ENCODE assay signal across 8 cellular contexts in genomic region chr17:75271233-75271954, GRCh38. TPM values are rescaled to one million over a fixed set of nuclear protein-coding genes. Genes with fewer than 3 reads are reported as not detected.
DNase-seq lines count a peak whose midpoint lies in the region; ATAC-seq and TF ChIP-seq lines count a peak whose summit lies in the region.

No MANE protein-coding gene starts in this region.

- TF ChIP-seq POLR2A in Peyer's patch (IDR thresholded peaks at IDR 0.05) = peak in 1 of 2 donors; percentile 41

- H3K4me1 Mint-ChIP-seq in activated T-helper 2 cell treated with anti-CD3 and anti-CD28 coated beads, Interferon-gamma antibody, Interleukin-2, Interleukin-4, amounts not matched to agents 10 μg/mL and 5 μg/mL and 100 μg/mL, durations not matched to agents 14 hours and 24 hours and 36 hours (ENCODE audit: low read depth) = peaks cover 33% of the 10 kb centered on the region

- H3K36me3 ChIP-seq in Peyer's patch = peaks cover 0 to 8% (median 0%) of the 10 kb centered on the region in 3 donors
- H3K36me3 ChIP-seq in neuron (ENCODE audit: insufficient read depth, low read length) = peaks cover 4% of the 10 kb centered on the region
- peaks cover 0 to 25% (median 11%) of the 10 kb centered on the region in 5 donors for H3K36me3 ChIP-seq in subcutaneous abdominal adipose tissue (ENCODE audit: control insufficient read depth in 5 of 5, insufficient read depth in 5 of 5, low read length in 5 of 5)

- H2AFZ ChIP-seq in neuron (ENCODE audit: low read depth, low read length) = peak overlapping the region; percentile 89

- peaks cover 51% of the 10 kb centered on the region for H3K36me3 Mint-ChIP-seq in activated T-helper 2 cell treated with anti-CD3 and anti-CD28 coated beads, Interferon-gamma antibody, Interleukin-2, Interleukin-4, amounts not matched to agents 10 μg/mL and 5 μg/mL and 100 μg/mL, durations not matched to agents 14 hours and 24 hours and 36 hours (ENCODE audit: low read depth)

- H3K4me1 ChIP-seq in Peyer's patch = peaks cover 0 to 27% (median 9%) of the 10 kb centered on the region in 4 donors
- peaks cover 13% of the 10 kb centered on the region for H3K4me1 ChIP-seq in neuron (ENCODE audit: insufficient read depth, low read length)
- H3K4me1 ChIP-seq in subcutaneous abdominal adipose tissue (ENCODE audit: control insufficient read depth in 5 of 5, insufficient read depth in 5 of 5, low read length in 5 of 5) = peaks cover 2 to 57% (median 42%) of the 10 kb centered on the region in 5 donors

- H3K9me3 ChIP-seq in Peyer's patch (no peaks in the 10 kb centered on the region), neuron (ENCODE audit: low read length) (no peaks in the 10 kb centered on the region), subcutaneous abdominal adipose tissue (ENCODE audit: control insufficient read depth in 5 of 5, low read length in 5 of 5) (no peaks in the 10 kb centered on the region)

- H3K4me3 ChIP-seq in Peyer's patch (peak overlapping the region; percentile 84 to 98 (median 94)), foreskin fibroblast (ENCODE audit: low read depth in 1 of 2, low read length in 2 of 2) (peak overlapping the region; percentile 70 to 71), neuron (ENCODE audit: low read length) (peak overlapping the region; percentile 96), subcutaneous abdominal adipose tissue (ENCODE audit: low read depth in 1 of 5, low read length in 5 of 5) (peak overlapping the region in 4 of 5 donors; percentile 74 to 91 (median 80))

- no peaks in the 10 kb centered on the region for H3K27me3 Mint-ChIP-seq in activated T-helper 2 cell treated with anti-CD3 and anti-CD28 coated beads, Interferon-gamma antibody, Interleukin-2, Interleukin-4, amounts not matched to agents 10 μg/mL and 5 μg/mL and 100 μg/mL, durations not matched to agents 14 hours and 24 hours and 36 hours (ENCODE audit: low read depth)

- H3K27ac Mint-ChIP-seq in activated T-helper 2 cell treated with anti-CD3 and anti-CD28 coated beads, Interferon-gamma antibody, Interleukin-2, Interleukin-4, amounts not matched to agents 10 μg/mL and 5 μg/mL and 100 μg/mL, durations not matched to agents 14 hours and 24 hours and 36 hours = peak overlapping the region; percentile 74

- DNase-seq in COLO829 (ENCODE audit: low spot score) (peak; percentile 82), HPDE6-E6E7 (ENCODE audit: extremely low spot score) (peak; percentile 80), Peyer's patch (peak; percentile 84 to 92 (median 91)), foreskin fibroblast (peak; percentile 25 to 90)
- peak; percentile 87 for DNase-seq in activated T-helper 2 cell treated with anti-CD3 and anti-CD28 coated beads, Interferon-gamma antibody, Interleukin-2, Interleukin-4, amounts not matched to agents 10 μg/mL and 5 μg/mL and 100 μg/mL, durations not matched to agents 14 hours and 24 hours and 36 hours (ENCODE audit: low spot score)

- TF ChIP-seq CTCF in Peyer's patch (IDR thresholded peaks at IDR 0.05) = peak; percentile 76 to 99 (median 98)
- peak; percentile 22 for TF ChIP-seq CTCF in foreskin fibroblast (IDR thresholded peaks at IDR 0.05; ENCODE audit: low read depth, low read length)

- H3K9me3 Mint-ChIP-seq in activated T-helper 2 cell treated with anti-CD3 and anti-CD28 coated beads, Interferon-gamma antibody, Interleukin-2, Interleukin-4, amounts not matched to agents 10 μg/mL and 5 μg/mL and 100 μg/mL, durations not matched to agents 14 hours and 24 hours and 36 hours = no peaks in the 10 kb centered on the region

- H3K4me3 Mint-ChIP-seq in activated T-helper 2 cell treated with anti-CD3 and anti-CD28 coated beads, Interferon-gamma antibody, Interleukin-2, Interleukin-4, amounts not matched to agents 10 μg/mL and 5 μg/mL and 100 μg/mL, durations not matched to agents 14 hours and 24 hours and 36 hours (ENCODE audit: low read depth) = peak overlapping the region; percentile 88

- H3K27ac ChIP-seq in Peyer's patch (peak overlapping the region; percentile 88 to 99 (median 96)), subcutaneous abdominal adipose tissue (ENCODE audit: low read depth, low read length) (peak overlapping the region; percentile 65)

- no peaks in the 10 kb centered on the region for H3K27me3 ChIP-seq in Peyer's patch
- H3K27me3 ChIP-seq in neuron (ENCODE audit: insufficient read depth, low read length) = no peaks in the 10 kb centered on the region
- H3K27me3 ChIP-seq in subcutaneous abdominal adipose tissue (ENCODE audit: control insufficient read depth in 5 of 5, insufficient read depth in 4 of 5, low read length in 5 of 5) = no peaks in the 10 kb centered on the region

- peak overlapping the region in 4 of 5 donors; percentile 62 to 88 (median 79) for H3K9ac ChIP-seq in subcutaneous abdominal adipose tissue (ENCODE audit: low read length in 5 of 5)

- peak; percentile 73 for ATAC-seq in GM19463 (IDR thresholded peaks at IDR 0.05; ENCODE audit: unreplicated experiment)

- intact Hi-C loops in activated T-helper 2 cell treated with anti-CD3 and anti-CD28 coated beads, Interferon-gamma antibody, Interleukin-2, Interleukin-4, amounts not matched to agents 10 μg/mL and 5 μg/mL and 100 μg/mL, durations not matched to agents 14 hours and 24 hours and 36 hours (cut with micrococcal nuclease) = loop anchor here (1.0 to 10.0 kb wide), 5 partner anchors 18 to 393 kb away; partner anchors contain the start of genes CASKIN2, RECQL5, SAP30BP and SLC25A19

RNA-seq across cellular contexts. Expression of gene MIF4GD, which starts 0.4 kb away (rescaled TPM):
- 10 to 100 TPM; 14.5 to 35.5 (median 18.9) TPM for total RNA-seq in Peyer's patch
- total RNA-seq in activated T-helper 2 cell treated with anti-CD3 and anti-CD28 coated beads, Interferon-gamma antibody, Interleukin-2, Interleukin-4, amounts not matched to agents 10 μg/mL and 5 μg/mL and 100 μg/mL, durations not matched to agents 14 hours and 24 hours and 36 hours = 50.5 and 51.5 TPM in 2 replicates

RNA-seq across cellular contexts. Expression of gene MRPS7, which starts 9.7 kb away (rescaled TPM):
- total RNA-seq in Peyer's patch = 10 to 100 TPM; 23.9 to 53.6 (median 45.3) TPM
- total RNA-seq in activated T-helper 2 cell treated with anti-CD3 and anti-CD28 coated beads, Interferon-gamma antibody, Interleukin-2, Interleukin-4, amounts not matched to agents 10 μg/mL and 5 μg/mL and 100 μg/mL, durations not matched to agents 14 hours and 24 hours and 36 hours = 99.4 and 101 TPM in 2 replicates

RNA-seq across cellular contexts. Expression of gene GGA3, which starts 10.0 kb away (rescaled TPM):
- total RNA-seq in Peyer's patch = 100 to 1,000 TPM in 1 of 4 donors, 10 to 100 TPM in 3; 34.0 to 153 (median 77.0) TPM
- total RNA-seq in activated T-helper 2 cell treated with anti-CD3 and anti-CD28 coated beads, Interferon-gamma antibody, Interleukin-2, Interleukin-4, amounts not matched to agents 10 μg/mL and 5 μg/mL and 100 μg/mL, durations not matched to agents 14 hours and 24 hours and 36 hours = 71.7 and 77.2 TPM in 2 replicates

RNA-seq across cellular contexts. Expression of gene SLC25A19, which starts 17.8 kb away (rescaled TPM):
- total RNA-seq in Peyer's patch = 10 to 100 TPM in 3 of 4 donors, 1 to 10 TPM in 1; 8.2 to 24.8 (median 17.0) TPM
- total RNA-seq in activated T-helper 2 cell treated with anti-CD3 and anti-CD28 coated beads, Interferon-gamma antibody, Interleukin-2, Interleukin-4, amounts not matched to agents 10 μg/mL and 5 μg/mL and 100 μg/mL, durations not matched to agents 14 hours and 24 hours and 36 hours = 97.4 and 101 TPM in 2 replicates

Comparison
In these comparisons a context has a peak if more than half of its experiments do, and no peak if none do; other contexts are left out.
1. Peak in every context shown above with its lines: DNase-seq, ATAC-seq, H3K4me3 ChIP-seq and H3K27ac ChIP-seq.